In the genomic region with DNA sequence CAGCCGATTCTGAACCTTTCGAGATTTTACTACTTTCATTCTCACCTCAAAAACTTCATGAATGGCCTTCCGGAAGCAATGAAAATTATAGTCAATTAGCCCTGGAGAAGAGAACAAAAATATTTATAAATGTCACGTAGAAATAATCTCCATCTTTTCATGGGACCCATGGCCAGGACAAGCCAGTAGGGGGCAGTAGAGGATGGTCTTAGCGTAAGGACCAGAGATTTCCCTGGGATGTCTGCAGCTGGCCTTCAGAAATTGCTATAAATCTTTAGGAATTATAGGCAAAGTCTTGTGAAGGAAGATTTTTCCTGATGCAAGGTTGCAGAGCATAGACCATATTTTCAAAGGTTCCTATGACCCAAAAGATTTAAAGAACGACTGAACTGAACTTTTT, we compare ENCODE assay signal across 8 cellular contexts. TPM values are rescaled to one million over a fixed set of nuclear protein-coding genes. Genes with fewer than 3 reads are reported as not detected.
DNase-seq lines count a peak whose midpoint lies in the region; ATAC-seq and TF ChIP-seq lines count a peak whose summit lies in the region.

No MANE protein-coding gene starts in this region.

- peak in 3 of 4 donors; percentile 46 to 70 (median 55) for ATAC-seq in heart left ventricle
- no peak for ATAC-seq in GM19397 (IDR thresholded peaks at IDR 0.05; ENCODE audit: unreplicated experiment)
- ATAC-seq in GM21515 (IDR thresholded peaks at IDR 0.05; ENCODE audit: unreplicated experiment): no peak

- TF ChIP-seq POLR2A in heart left ventricle (IDR thresholded peaks at IDR 0.05): no peak

- H3K9me3 Mint-ChIP-seq in CD14-positive monocyte: no peaks in the 10 kb centered on the region

- H3K27ac Mint-ChIP-seq in CD14-positive monocyte: no peak overlapping the region

- peaks cover 0 to 42% (median 21%) of the 10 kb centered on the region in 12 donors for H3K4me1 ChIP-seq in heart left ventricle

- no peaks in the 10 kb centered on the region for H3K27me3 Mint-ChIP-seq in CD14-positive monocyte (ENCODE audit: low read depth in 3 of 3)

- peaks cover 21% of the 10 kb centered on the region for H3K4me1 Mint-ChIP-seq in CD14-positive monocyte

- no peaks in the 10 kb centered on the region for H3K9me3 ChIP-seq in heart left ventricle

- H3K4me3 Mint-ChIP-seq in CD14-positive monocyte: no peak overlapping the region

- no peaks in the 10 kb centered on the region for H3K27me3 ChIP-seq in heart left ventricle

- H3K4me3 ChIP-seq in heart left ventricle: no peak overlapping the region

- DNase-seq in CD14-positive monocyte (ENCODE audit: low spot score): no peak
- DNase-seq in HCEC 1CT: peak; percentile 39
- peak; percentile 44 for DNase-seq in RPMI7951 (ENCODE audit: low read depth)
- DNase-seq in activated naive CD4-positive, alpha-beta T cell treated with anti-CD3 and anti-CD28 coated beads, Interleukin-2, amount 50 U/mL, for 16 hours: peak; percentile 59
- peak in 4 of 5 donors; percentile 31 to 69 (median 51) for DNase-seq in heart left ventricle
- DNase-seq in retina: peak; percentile 47

- TF ChIP-seq CTCF in CD14-positive monocyte (IDR thresholded peaks at IDR 0.05) (peak; percentile 83), heart left ventricle (IDR thresholded peaks at IDR 0.05) (peak; percentile 72 to 87 (median 80))

- intact Hi-C loops in CD14-positive monocyte (cut with micrococcal nuclease) (loop anchor here in 1 of 2 donors (2.0 kb wide), 1 partner anchor 241 kb away; no protein-coding TSS in a partner anchor), heart left ventricle (cut with DNase I) (loop anchor here (2.0 to 10.0 kb wide), 6 partner anchors 55 to 386 kb away; a partner anchor contains a TSS)

- H3K36me3 ChIP-seq in heart left ventricle: peaks cover 0 to 12% (median 0%) of the 10 kb centered on the region in 9 donors

- WGBS in heart left ventricle, 4 donors: 38 to 48% (median 45%) methylated on average over 6 of the region's 6 CpGs

- no peak overlapping the region for H3K27ac ChIP-seq in heart left ventricle

- peaks cover 15 to 22% of the 10 kb centered on the region in 2 donors for H3K36me3 Mint-ChIP-seq in CD14-positive monocyte

RNA-seq across cellular contexts. Expression of a gene that starts 15.6 kb away (rescaled TPM):
- polyA plus RNA-seq in CD14-positive monocyte (10 to 100 TPM; 44.8 to 80.5 TPM), heart left ventricle (10 to 100 TPM in 1 of 2 donors, 1 to 10 TPM in 1; 8.9 to 18.1 TPM)
- total RNA-seq in RPMI7951 (2014; rRNA removed; shearing (Covaris generic)): 37.6 and 44.2 TPM in 2 replicates
- total RNA-seq in heart left ventricle: 10 to 100 TPM in 8 of 9 donors, 1 to 10 TPM in 1; 9.8 to 28.2 (median 15.2) TPM

RNA-seq across cellular contexts. Expression of a gene that starts 44.0 kb away (rescaled TPM):
- polyA plus RNA-seq in CD14-positive monocyte: 1 to 10 TPM; 5.0 to 7.9 TPM
- total RNA-seq in RPMI7951 (2014; rRNA removed; shearing (Covaris generic)): under 0.01 and 0.20 TPM in 2 replicates
- total RNA-seq in heart left ventricle: 100 to 1,000 TPM in 5 of 9 donors, 10 to 100 TPM in 4; 69.7 to 147 (median 102) TPM
- polyA plus RNA-seq in heart left ventricle: 10 to 100 TPM; 25.8 to 40.8 TPM

RNA-seq across cellular contexts. Expression of a gene that starts 53.0 kb away (rescaled TPM):
- polyA plus RNA-seq in CD14-positive monocyte (not detected), heart left ventricle (under 1 TPM; 0.30 to 0.46 TPM)
- total RNA-seq in RPMI7951 (2014; rRNA removed; shearing (Covaris generic)): not detected in 2 replicates
- 1 to 10 TPM in 1 of 9 donors, under 1 TPM in 8; 0.20 to 1.1 (median 0.31) TPM for total RNA-seq in heart left ventricle

Comparison
In these comparisons a context has a peak if more than half of its experiments do, and no peak if none do; other contexts are left out.
1. ATAC-seq: peak in heart left ventricle (3 of 4); none in GM19397 (single experiment) and GM21515 (single experiment).
2. RNA of a gene that starts 44.0 kb away (total RNA-seq): 69.7 to 147 TPM in heart left ventricle; under 0.01 to 0.20 TPM in RPMI7951; every median in the first group is over 10 times any median in the second.